Comparison of ENCODE assay signal across 32 cellular contexts in genomic region chr1:52994658-52995057, GRCh38.
"Had no signal": no experiment of that assay in that cellular context is flagged by ENCODE, and none has a peak within 500 bp of the region (broad histone marks: within the 10 kb centered on the region; RNA-seq: fewer than 3 reads in every experiment).

No MANE protein-coding gene starts in this region.

- H3K9me3 ChIP-seq: adrenal gland, body of pancreas, esophagus muscularis mucosa, gastrocnemius medialis, heart left ventricle had no signal

- H3K36me3 ChIP-seq: WERI-Rb-1 had no signal

- DNase-seq: activated B cell treated with CpG ODN at 0.5 μM for 24 hours; activated CD4-positive, alpha-beta memory T cell treated with anti-CD3 and anti-CD28 coated beads for 36 hours; activated CD4-positive, alpha-beta T cell treated with anti-CD3 and anti-CD28 coated beads for 36 hours; activated CD4-positive, alpha-beta T cell treated with anti-CD3 and anti-CD28 coated beads, Interleukin-2, amount 10 ng/mL, durations not matched to agents 24 days and 14 days; activated CD8-positive, alpha-beta memory T cell treated with anti-CD3 and anti-CD28 coated beads, Interleukin-2, amount 10 ng/mL, durations not matched to agents 7 days and 5 days; activated CD8-positive, alpha-beta memory T cell treated with anti-CD3 and anti-CD28 coated beads, Interleukin-2, amount 50 U/mL, for 4 hours; activated CD8-positive, alpha-beta T cell treated with anti-CD3 and anti-CD28 coated beads, Interleukin-2, amount 10 ng/mL, durations not matched to agents 7 days and 5 days; activated effector memory CD4-positive, alpha-beta T cell treated with anti-CD3 and anti-CD28 coated beads, Interleukin-2, amount 50 U/mL, for 16 hours; activated naive CD4-positive, alpha-beta T cell treated with anti-CD3 and anti-CD28 coated beads for 36 hours; activated naive CD8-positive, alpha-beta T cell treated with anti-CD3 and anti-CD28 coated beads for 36 hours; activated naive CD8-positive, alpha-beta T cell treated with anti-CD3 and anti-CD28 coated beads, Interleukin-2, amount 50 U/mL, for 24 hours; activated T-cell treated with anti-CD3 and anti-CD28 coated beads, Interleukin-2, amount 50 U/mL, for 1 hour; activated T-cell treated with anti-CD3 and anti-CD28 coated beads, Interleukin-2, amount 50 U/mL, for 48 hours; adrenal gland; amygdala; aorta; body of pancreas; caudate nucleus; cortex of kidney; dermis blood vessel endothelial cell; effector CD4-positive, alpha-beta T cell; effector memory CD8-positive, alpha-beta T cell; erythroblast; foreskin keratinocyte; gastrocnemius medialis; glutamatergic neuron; heart left ventricle; T-helper 17 cell; T1000; WERI-Rb-1 had no signal

- H3K27ac ChIP-seq: adrenal gland, body of pancreas, esophagus muscularis mucosa, foreskin keratinocyte, gastrocnemius medialis, heart left ventricle, WERI-Rb-1 had no signal

- ATAC-seq: activated CD4-positive, alpha-beta T cell treated with anti-CD3 and anti-CD28 coated beads for 36 hours; activated CD4-positive, CD25-positive, alpha-beta regulatory T cell treated with anti-CD3 and anti-CD28 coated beads, Interleukin-2, amount 50 U/mL, for 24 hours; activated CD8-positive, alpha-beta memory T cell treated with anti-CD3 and anti-CD28 coated beads, Interleukin-2, amount 10 ng/mL, durations not matched to agents 7 days and 5 days; activated CD8-positive, alpha-beta T cell treated with anti-CD3 and anti-CD28 coated beads, Interleukin-2, amount 10 ng/mL, durations not matched to agents 7 days and 5 days; activated naive CD8-positive, alpha-beta T cell treated with anti-CD3 and anti-CD28 coated beads, Interleukin-2, amount 50 U/mL, for 24 hours; body of pancreas; effector memory CD8-positive, alpha-beta T cell; foreskin keratinocyte; gastrocnemius medialis; heart left ventricle; T-helper 17 cell had no signal

- H3K27me3 ChIP-seq: adrenal gland, body of pancreas, esophagus muscularis mucosa, foreskin keratinocyte, gastrocnemius medialis, heart left ventricle had no signal

- H3K4me1 ChIP-seq: adrenal gland, body of pancreas, esophagus muscularis mucosa, foreskin keratinocyte, gastrocnemius medialis, heart left ventricle had no signal

- H3K4me3 ChIP-seq: adrenal gland, body of pancreas, esophagus muscularis mucosa, gastrocnemius medialis, heart left ventricle had no signal
